ENCODE assay signal across 16 cellular contexts in the genomic region with DNA sequence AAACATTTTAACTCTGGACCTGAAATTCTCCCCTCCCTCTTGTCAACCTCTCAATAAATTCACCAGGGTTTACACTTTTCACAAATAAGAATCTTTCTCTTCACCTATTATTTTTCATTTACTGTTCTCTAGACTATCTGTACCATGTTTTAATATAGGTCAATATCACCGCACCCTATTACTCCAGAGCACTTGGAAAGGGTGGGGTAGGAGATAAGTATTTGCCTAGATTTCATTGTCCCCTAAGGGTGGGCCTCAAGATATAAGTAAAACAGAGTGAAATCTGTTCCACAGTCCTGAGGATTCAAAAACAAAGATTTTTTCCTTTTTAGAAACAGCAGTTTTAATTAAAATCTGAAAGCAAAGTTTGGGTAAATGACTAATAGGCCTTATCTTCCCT.
DNase-seq lines count a peak whose midpoint lies in the region; ATAC-seq and TF ChIP-seq lines count a peak whose summit lies in the region.
"Had no signal": no experiment of that assay in that cellular context is flagged by ENCODE, and none has a peak within 500 bp of the region (broad histone marks: within the 10 kb centered on the region; RNA-seq: fewer than 3 reads in every experiment).

No MANE protein-coding gene starts in this region.

- no peak overlapping the region for H3K23ac ChIP-seq in mesendoderm (ENCODE audit: low read length)

- H2BK5ac ChIP-seq in mesendoderm (ENCODE audit: low read length) = no peak overlapping the region

- H3K4me3 ChIP-seq in endodermal cell (ENCODE audit: low read length) (no peak overlapping the region), mesendoderm (ENCODE audit: low read length) (no peak overlapping the region), upper lobe of right lung (no peak overlapping the region), Caco-2 (ENCODE audit: low read depth, low read length) (no peak overlapping the region)

- no peak overlapping the region for H4K8ac ChIP-seq in mesendoderm (ENCODE audit: low read depth, low read length)

- H3K4me1 ChIP-seq in endodermal cell (ENCODE audit: control insufficient read depth, insufficient read depth, low read length) = peaks cover 3% of the 10 kb centered on the region
- H3K4me1 ChIP-seq in mesendoderm (ENCODE audit: control insufficient read depth, low read depth, low read length) = peaks cover 5% of the 10 kb centered on the region
- peaks cover 24% of the 10 kb centered on the region for H3K4me1 ChIP-seq in upper lobe of right lung
- H3K4me1 ChIP-seq in Caco-2 = no peaks in the 10 kb centered on the region; the same call in 1 of the 2 replicates

- CTCF ChIA-PET in Caco-2 (lab: Charles Lee) = no interaction called here

- no peak overlapping the region for H3K27ac ChIP-seq in endodermal cell (ENCODE audit: low read depth, low read length)
- H3K27ac ChIP-seq in mesendoderm (ENCODE audit: low read depth, low read length) = no peak overlapping the region
- peak overlapping the region; percentile 55 for H3K27ac ChIP-seq in upper lobe of right lung

- H3K18ac ChIP-seq in mesendoderm (ENCODE audit: low read length) = no peak overlapping the region

- H3K36me3 Mint-ChIP-seq in endodermal cell (ENCODE audit: low read depth) (peaks cover 76% of the 10 kb centered on the region), Caco-2 (ENCODE audit: insufficient read depth, unreplicated experiment) (peaks cover 12% of the 10 kb centered on the region)
- H3K36me3 Mint-ChIP-seq: CD4-positive, alpha-beta memory T cell had no signal

- DNase-seq in left ventricle myocardium superior (no peak), cardiac septum (ENCODE audit: low spot score) (no peak), endodermal cell (no peak), mesendoderm (no peak), upper lobe of right lung (no peak), NCI-H1436 treated with DMSO at 0.1 percent for 48 hours (lab: John Stamatoyannopoulos, UW) (no peak), NCI-H524 treated with DMSO at 0.1 percent for 48 hours (lab: John Stamatoyannopoulos, UW) (no peak), Caco-2 (no peak)
- DNase-seq: C1 segment of cervical spinal cord; CD4-positive, alpha-beta memory T cell; DND-41; GDM1; HCEC 1CT; HFFc6 had no signal

- no peak overlapping the region for H3K9ac ChIP-seq in endodermal cell (ENCODE audit: extremely low read depth, low read length, poor library complexity, severe bottlenecking)
- H3K9ac ChIP-seq in mesendoderm (ENCODE audit: low read length) = no peak overlapping the region

- POLR2A ChIA-PET in Caco-2 (lab: Charles Lee) = no interaction called here

- no peaks in the 10 kb centered on the region for H3K27me3 ChIP-seq in endodermal cell (ENCODE audit: control insufficient read depth, insufficient read depth, low read length, poor library complexity, severe bottlenecking)
- no peaks in the 10 kb centered on the region for H3K27me3 ChIP-seq in mesendoderm (ENCODE audit: insufficient read depth, low read length, poor library complexity)
- H3K27me3 ChIP-seq in upper lobe of right lung = no peaks in the 10 kb centered on the region
- no peaks in the 10 kb centered on the region for H3K27me3 ChIP-seq in Caco-2 (replicated peaks; ENCODE audit: control insufficient read depth, insufficient read depth, low read length)

- BruUV-seq in Caco-2 (replicated peaks; lab: Mats Ljungman, UMichigan) = no TSS peak

- WGBS in endodermal cell (ENCODE audit: insufficient coverage in 1 of 2, insufficient read length in 1 of 2), 2 experiments = 100% methylated on average over 1 of the region's 1 CpG; no CpG with 5 or more reads in 1 of the 2 experiments
- no CpG with 5 or more reads among the region's 1 CpG for WGBS in mesendoderm (ENCODE audit: extremely low coverage, insufficient coverage, low lambda C conversion rate)

- no peak overlapping the region for H3K4me2 ChIP-seq in mesendoderm (ENCODE audit: low read length)

- H3K56ac ChIP-seq in mesendoderm (ENCODE audit: low read length) = no peak overlapping the region

- no peaks in the 10 kb centered on the region for H3K27me3 Mint-ChIP-seq in endodermal cell (ENCODE audit: insufficient read depth)
- H3K27me3 Mint-ChIP-seq in Caco-2 (ENCODE audit: insufficient read depth, unreplicated experiment) = no peaks in the 10 kb centered on the region
- H3K27me3 Mint-ChIP-seq: B cell had no signal

- no peaks in the 10 kb centered on the region for H3K79me2 ChIP-seq in mesendoderm (ENCODE audit: control insufficient read depth, insufficient read depth, low read length)

- peaks cover 17% of the 10 kb centered on the region for H3K4me1 Mint-ChIP-seq in endodermal cell
- H3K4me1 Mint-ChIP-seq in Caco-2 (ENCODE audit: low read depth, unreplicated experiment) = no peaks in the 10 kb centered on the region
- H3K4me1 Mint-ChIP-seq: B cell; CD4-positive, alpha-beta memory T cell had no signal

- no peak overlapping the region for H2BK120ac ChIP-seq in mesendoderm (ENCODE audit: low read depth, low read length)

- peak overlapping the region; percentile 19 for H2BK15ac ChIP-seq in mesendoderm (replicated peaks; ENCODE audit: low read depth)

- intact Hi-C loops in left ventricle myocardium superior (cut with micrococcal nuclease) = no loop called here
- intact Hi-C loops in cardiac septum (cut with DNase I) = loop anchor here (5.0 kb wide), 1 partner anchor 75 kb away; a partner anchor contains a TSS
- intact Hi-C loops in upper lobe of right lung (cut with DNase I) = no loop called here
- intact Hi-C loops in Caco-2 (cut with micrococcal nuclease; ENCODE audit: unreplicated experiment) = no loop called here

- H4K5ac ChIP-seq in mesendoderm (ENCODE audit: low read length) = no peak overlapping the region

- ATAC-seq in left ventricle myocardium superior (peak; percentile 22), upper lobe of right lung (no peak)
- ATAC-seq: HepG2 had no signal

- H3K27ac Mint-ChIP-seq in endodermal cell = peak overlapping the region; percentile 18
- no peak overlapping the region for H3K27ac Mint-ChIP-seq in Caco-2 (ENCODE audit: unreplicated experiment)
- H3K27ac Mint-ChIP-seq: B cell; CD4-positive, alpha-beta memory T cell; HFFc6 had no signal

- no peak overlapping the region for H2AK5ac ChIP-seq in mesendoderm (ENCODE audit: low read length)

- H3K36me3 ChIP-seq in endodermal cell (ENCODE audit: control insufficient read depth, insufficient read depth, low read length) (peaks cover 64% of the 10 kb centered on the region), mesendoderm (ENCODE audit: control insufficient read depth, insufficient read depth, low read length) (no peaks in the 10 kb centered on the region), upper lobe of right lung (peaks cover under 1% of the 10 kb centered on the region), Caco-2 (ENCODE audit: control insufficient read depth, insufficient read depth, low read length) (no peaks in the 10 kb centered on the region)

- no peaks in the 10 kb centered on the region for H3K79me1 ChIP-seq in mesendoderm (ENCODE audit: low read length)

- H3K9me3 Mint-ChIP-seq in endodermal cell (peaks cover 4% of the 10 kb centered on the region), Caco-2 (ENCODE audit: unreplicated experiment) (no peaks in the 10 kb centered on the region)
- H3K9me3 Mint-ChIP-seq: CD4-positive, alpha-beta memory T cell; HFFc6 had no signal

- H3K4ac ChIP-seq in mesendoderm (ENCODE audit: low read depth, low read length) = peak overlapping the region; percentile 55

- H3K4me3 Mint-ChIP-seq in endodermal cell = no peak overlapping the region
- no peak overlapping the region for H3K4me3 Mint-ChIP-seq in Caco-2 (ENCODE audit: unreplicated experiment)
- H3K4me3 Mint-ChIP-seq: B cell; CD4-positive, alpha-beta memory T cell; HFFc6 had no signal

- H3K9me3 ChIP-seq in endodermal cell (ENCODE audit: control insufficient read depth, low read length) (peaks cover 1% of the 10 kb centered on the region), upper lobe of right lung (no peaks in the 10 kb centered on the region), Caco-2 (no peaks in the 10 kb centered on the region)

- TF ChIP-seq CTCF in endodermal cell (conservative IDR thresholded peaks at IDR 0.05) (no peak), upper lobe of right lung (IDR thresholded peaks at IDR 0.05) (no peak), Caco-2 (IDR thresholded peaks at IDR 0.05; ENCODE audit: insufficient read depth in 1 of 2, low read depth in 1 of 2, low read length in 1 of 2, severe bottlenecking in 1 of 2, unreplicated experiment in 1 of 2) (no peak)
